Comparison of ENCODE assay signal across 8 cellular contexts in the genomic region with DNA sequence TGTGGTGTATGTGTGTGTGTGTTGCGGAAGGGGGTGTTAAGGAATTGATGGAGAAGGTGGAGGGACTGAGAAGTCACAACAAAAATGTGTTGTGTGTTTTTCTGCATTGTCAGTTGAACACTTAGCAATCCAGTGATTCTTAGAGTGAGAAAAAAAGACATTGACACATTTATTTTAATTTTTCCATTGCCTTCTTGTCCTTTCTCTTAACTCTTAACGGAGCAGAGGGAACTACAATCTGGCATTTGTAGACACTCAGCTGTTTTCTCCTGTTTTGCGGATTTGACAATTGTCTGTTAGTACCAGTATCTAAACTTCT. TPM values are rescaled to one million over a fixed set of nuclear protein-coding genes. Genes with fewer than 3 reads are reported as not detected.
A peak's percentile ranks its signal among the peaks of the same experiment; 100 is the strongest.
DNase-seq lines count a peak whose midpoint lies in the region; ATAC-seq and TF ChIP-seq lines count a peak whose summit lies in the region.

No MANE protein-coding gene starts in this region.

- peaks cover 57% of the 10 kb centered on the region for H3K27me3 ChIP-seq in mononuclear cell (ENCODE audit: insufficient read depth, low read length)
- H3K27me3 ChIP-seq in aorta (ENCODE audit: control insufficient read depth in 1 of 2, insufficient read depth in 2 of 2, low read length in 1 of 2) = peaks cover 0 to 1% of the 10 kb centered on the region in 2 donors

- peaks cover 17% of the 10 kb centered on the region for H3K4me1 Mint-ChIP-seq in stimulated activated naive CD8-positive, alpha-beta T cell treated with anti-CD3 and anti-CD28 coated beads, Interleukin-15, Interleukin-2, amounts not matched to agents 100 ng/mL and 50 ng/mL, for 24 hours (ENCODE audit: low read depth)

- TF ChIP-seq CTCF in cardiac fibroblast (IDR thresholded peaks at IDR 0.05; ENCODE audit: low read depth, low read length) = no peak

- no peaks in the 10 kb centered on the region for H3K9me3 Mint-ChIP-seq in stimulated activated naive CD8-positive, alpha-beta T cell treated with anti-CD3 and anti-CD28 coated beads, Interleukin-15, Interleukin-2, amounts not matched to agents 100 ng/mL and 50 ng/mL, for 24 hours

- WGBS in aorta, 2 donors = 40 to 44% methylated on average over 3 of the region's 3 CpGs

- no peaks in the 10 kb centered on the region for H3K9me3 ChIP-seq in mononuclear cell (ENCODE audit: low read depth, low read length)
- H3K9me3 ChIP-seq in aorta (ENCODE audit: control insufficient read depth, low read length) = no peaks in the 10 kb centered on the region

- no peaks in the 10 kb centered on the region for H3K36me3 Mint-ChIP-seq in stimulated activated naive CD8-positive, alpha-beta T cell treated with anti-CD3 and anti-CD28 coated beads, Interleukin-15, Interleukin-2, amounts not matched to agents 100 ng/mL and 50 ng/mL, for 24 hours (ENCODE audit: low read depth)

- H3K27ac ChIP-seq in aorta (ENCODE audit: low read depth in 1 of 2, low read length in 2 of 2) = no peak overlapping the region

- H3K27ac Mint-ChIP-seq in stimulated activated naive CD8-positive, alpha-beta T cell treated with anti-CD3 and anti-CD28 coated beads, Interleukin-15, Interleukin-2, amounts not matched to agents 100 ng/mL and 50 ng/mL, for 24 hours = peak overlapping the region; percentile 85

- H3K4me3 ChIP-seq in cardiac fibroblast (replicated peaks in 1 of 2; ENCODE audit: low read depth in 2 of 2, low read length in 2 of 2) (peak overlapping the region; percentile 68 to 77), mononuclear cell (ENCODE audit: low read length) (peak overlapping the region; percentile 56), aorta (ENCODE audit: low read length in 2 of 2) (peak overlapping the region; percentile 1 to 61)

- peaks cover 58% of the 10 kb centered on the region for H3K27me3 Mint-ChIP-seq in stimulated activated naive CD8-positive, alpha-beta T cell treated with anti-CD3 and anti-CD28 coated beads, Interleukin-15, Interleukin-2, amounts not matched to agents 100 ng/mL and 50 ng/mL, for 24 hours

- ATAC-seq in stimulated activated naive CD8-positive, alpha-beta T cell treated with anti-CD3 and anti-CD28 coated beads, Interleukin-15, Interleukin-2, amounts not matched to agents 100 U/mL and 50 U/mL, for 24 hours = no peak
- no peak for ATAC-seq in aorta (ENCODE audit: low FRiP score)
- ATAC-seq in HG03432 (IDR thresholded peaks at IDR 0.05; ENCODE audit: unreplicated experiment) = no peak

- peaks cover 12% of the 10 kb centered on the region for H3K4me1 ChIP-seq in mononuclear cell (ENCODE audit: insufficient read depth, low read length)
- H3K4me1 ChIP-seq in aorta (ENCODE audit: control insufficient read depth in 1 of 2, insufficient read depth in 2 of 2, low read length in 2 of 2) = no peaks in the 10 kb centered on the region

- H3K4me3 Mint-ChIP-seq in stimulated activated naive CD8-positive, alpha-beta T cell treated with anti-CD3 and anti-CD28 coated beads, Interleukin-15, Interleukin-2, amounts not matched to agents 100 ng/mL and 50 ng/mL, for 24 hours = peak overlapping the region; percentile 84

- no peaks in the 10 kb centered on the region for H3K36me3 ChIP-seq in aorta (ENCODE audit: control insufficient read depth in 1 of 2, insufficient read depth in 2 of 2, low read length in 1 of 2)

- intact Hi-C loops in aorta (cut with DNase I) = loop anchor here (5.0 to 10.0 kb wide), 2 partner anchors 126 to 378 kb away; a partner anchor contains a TSS

- no peak for DNase-seq in stimulated activated naive CD8-positive, alpha-beta T cell treated with anti-CD3 and anti-CD28 coated beads, Interleukin-15, Interleukin-2, amounts not matched to agents 100 U/mL and 50 U/mL, for 24 hours
- DNase-seq in cardiac fibroblast (ENCODE audit: low read depth in 2 of 2) (no peak), aorta (no peak), mucosa of gallbladder (ENCODE audit: low spot score) (no peak)
- DNase-seq in activated CD8-positive, alpha-beta memory T cell treated with anti-CD3 and anti-CD28 coated beads, Interleukin-2, amount 50 U/mL, for 4 hours = no peak

RNA-seq across cellular contexts. Expression of a gene that starts 0.7 kb away (rescaled TPM):
- total RNA-seq in mononuclear cell (not detected), aorta (under 1 TPM in 1 of 2 donors, not detected in 1; 0.81 TPM), mucosa of gallbladder (6.4 TPM)
- 1 to 10 TPM in 1 of 2 donors, not detected in 1; 4.6 TPM for polyA plus RNA-seq in aorta

RNA-seq across cellular contexts. Expression of a gene that starts 14.0 kb away (rescaled TPM):
- total RNA-seq in mononuclear cell = not detected
- 1 to 10 TPM in 1 of 2 donors, under 1 TPM in 1; 0.68 to 1.2 TPM for total RNA-seq in aorta
- polyA plus RNA-seq in aorta = under 1 TPM in 1 of 2 donors, not detected in 1; 0.13 TPM
- total RNA-seq in mucosa of gallbladder = 0.32 TPM
